ENCODE assay signal across 8 cellular contexts in genomic region chr7:45026984-45027773, GRCh38. TPM values are rescaled to one million over a fixed set of nuclear protein-coding genes. Genes with fewer than 3 reads are reported as not detected.
DNase-seq lines count a peak whose midpoint lies in the region; ATAC-seq and TF ChIP-seq lines count a peak whose summit lies in the region.

No MANE protein-coding gene starts in this region.

- intact Hi-C loops in CD8-positive, alpha-beta T cell (cut with DNase I, micrococcal nuclease): loop anchor here (1.0 to 5.0 kb wide), 9 partner anchors 14 to 566 kb away; partner anchors contain the start of genes H2AZ2 (in 1 of the 2), MYO1G (in 1 of the 2) and TBRG4 (in 1 of the 2)

- no peaks in the 10 kb centered on the region for H3K9me3 ChIP-seq in CD8-positive, alpha-beta T cell (ENCODE audit: low read length)
- H3K9me3 ChIP-seq in osteoblast (ENCODE audit: low read depth, low read length): no peaks in the 10 kb centered on the region

- H3K36me3 ChIP-seq in CD8-positive, alpha-beta T cell (ENCODE audit: insufficient read depth, low read length): no peaks in the 10 kb centered on the region
- peaks cover 6% of the 10 kb centered on the region for H3K36me3 ChIP-seq in osteoblast (ENCODE audit: insufficient read depth, low read length)

- H3K79me2 ChIP-seq in osteoblast (ENCODE audit: insufficient read depth, low read length): peaks cover 70% of the 10 kb centered on the region

- H3K4me1 Mint-ChIP-seq in CD8-positive, alpha-beta T cell (ENCODE audit: low read depth): peaks cover 64% of the 10 kb centered on the region

- H3K27ac Mint-ChIP-seq in CD8-positive, alpha-beta T cell: peak overlapping the region; percentile 91

- no peak overlapping the region for H3K4me2 ChIP-seq in osteoblast (ENCODE audit: insufficient read depth, low read length)

- no peaks in the 10 kb centered on the region for H3K27me3 ChIP-seq in CD8-positive, alpha-beta T cell (ENCODE audit: insufficient read depth, low read length)
- no peaks in the 10 kb centered on the region for H3K27me3 ChIP-seq in osteoblast (ENCODE audit: insufficient read depth, low read length)

- DNase-seq in CD8-positive, alpha-beta T cell: peak in 5 of 7 experiments; percentile 26 to 75 (median 44)
- DNase-seq in RPMI7951 (ENCODE audit: low read depth): peak; percentile 75
- DNase-seq in choroid plexus epithelial cell (ENCODE audit: low read depth): peak; percentile 50
- peak; percentile 80 for DNase-seq in osteoblast (ENCODE audit: insufficient read length, low spot score, missing footprints)
- no peak for DNase-seq in mucosa of gallbladder (ENCODE audit: low spot score)
- DNase-seq in NCI-H446 treated with DMSO at 0.1 percent for 48 hours (lab: John Stamatoyannopoulos, UW): no peak
- DNase-seq in kidney glomerular epithelial cell (lab: John Stamatoyannopoulos, UW): no peak

- no peak overlapping the region for H2AFZ ChIP-seq in osteoblast (ENCODE audit: low read length)

- H4K20me1 ChIP-seq in osteoblast (ENCODE audit: insufficient read depth, low read length): peaks cover 25% of the 10 kb centered on the region

- H3K4me1 ChIP-seq in CD8-positive, alpha-beta T cell (ENCODE audit: insufficient read depth, low read length): peaks cover 42% of the 10 kb centered on the region
- H3K4me1 ChIP-seq in osteoblast (ENCODE audit: insufficient read depth, low read length): peaks cover 9% of the 10 kb centered on the region

- H3K4me3 Mint-ChIP-seq in CD8-positive, alpha-beta T cell: peak overlapping the region; percentile 87

- no peaks in the 10 kb centered on the region for H3K9me3 Mint-ChIP-seq in CD8-positive, alpha-beta T cell

- peaks cover 38% of the 10 kb centered on the region for H3K36me3 Mint-ChIP-seq in CD8-positive, alpha-beta T cell

- peak; percentile 63 for ATAC-seq in CD8-positive, alpha-beta T cell
- ATAC-seq in GM21737 (IDR thresholded peaks at IDR 0.05; ENCODE audit: unreplicated experiment): peak; percentile 39

- no peak for TF ChIP-seq CTCF in CD8-positive, alpha-beta T cell (IDR thresholded peaks at IDR 0.05)
- no peak for TF ChIP-seq CTCF in choroid plexus epithelial cell (conservative IDR thresholded peaks at IDR 0.05; ENCODE audit: low read depth, low read length)
- no peak for TF ChIP-seq CTCF in osteoblast (IDR thresholded peaks at IDR 0.05; ENCODE audit: extremely low read depth, low read depth, low read length)

- no peaks in the 10 kb centered on the region for H3K27me3 Mint-ChIP-seq in CD8-positive, alpha-beta T cell (ENCODE audit: low read depth)

- POLR2A ChIA-PET in CD8-positive, alpha-beta T cell (lab: Charles Lee): interaction anchor here (0.6 to 5.0 kb wide), 19 partner anchors 9 to 445 kb away, joined by 3 to 111 read pairs (median 6); partner anchors contain the start of genes CCM2, MYO1G, OGDH and TMED4

- peak overlapping the region; percentile 73 for H3K27ac ChIP-seq in CD8-positive, alpha-beta T cell (ENCODE audit: low read depth, low read length)
- no peak overlapping the region for H3K27ac ChIP-seq in osteoblast (ENCODE audit: low read depth, low read length)

- CTCF ChIA-PET in CD8-positive, alpha-beta T cell (lab: Charles Lee): interaction anchor here (0.9 to 4.6 kb wide), 12 partner anchors 9 to 109 kb away, joined by 3 to 55 read pairs (median 4); partner anchors contain the start of genes CCM2 and MYO1G

- H3K4me3 ChIP-seq in CD8-positive, alpha-beta T cell (ENCODE audit: low read depth, low read length): peak overlapping the region; percentile 74
- H3K4me3 ChIP-seq in choroid plexus epithelial cell (ENCODE audit: low read depth, low read length) (no peak overlapping the region), osteoblast (ENCODE audit: insufficient read depth, low read length) (no peak overlapping the region)

RNA-seq across cellular contexts. Expression of gene CCM2, which starts 27.2 kb away (rescaled TPM):
- 10 to 100 TPM; 42.8 to 44.6 TPM for total RNA-seq in CD8-positive, alpha-beta T cell
- total RNA-seq in RPMI7951 (2014; rRNA removed; shearing (Covaris generic)): 65.0 and 75.1 TPM in 2 replicates
- 41.8 and 42.3 TPM in 2 replicates for total RNA-seq in osteoblast
- total RNA-seq in mucosa of gallbladder: 36.4 TPM

RNA-seq across cellular contexts. Expression of gene MYO1G, which starts 48.4 kb away (rescaled TPM):
- total RNA-seq in CD8-positive, alpha-beta T cell: 100 to 1,000 TPM; 142 to 143 TPM
- total RNA-seq in RPMI7951 (2014; rRNA removed; shearing (Covaris generic)): under 0.01 TPM in 1 of 2 replicates, not detected in the other
- 0.29 and 0.36 TPM in 2 replicates for total RNA-seq in osteoblast
- total RNA-seq in mucosa of gallbladder: 6.0 TPM

Comparison
In these comparisons a context has a peak if more than half of its experiments do, and no peak if none do; other contexts are left out.
1. DNase-seq: peak in CD8-positive, alpha-beta T cell (5 of 7), RPMI7951 (single experiment), choroid plexus epithelial cell (single experiment) and osteoblast (single experiment); none in mucosa of gallbladder (single experiment), NCI-H446 treated with DMSO at 0.1 percent for 48 hours (single experiment) and kidney glomerular epithelial cell (single experiment).
2. RNA of gene MYO1G, which starts 48.4 kb away (total RNA-seq): 142 to 143 TPM in CD8-positive, alpha-beta T cell; 6.0 TPM in mucosa of gallbladder (single experiment), 0.29 to 0.36 TPM in osteoblast and under 0.01 TPM in RPMI7951; every median in the first group is over 10 times any median in the second.